Comparison of ENCODE assay signal across 15 cellular contexts in genomic region chr9:94157408-94157801, GRCh38.
DNase-seq lines count a peak whose midpoint lies in the region; ATAC-seq and TF ChIP-seq lines count a peak whose summit lies in the region.
"Had no signal": no experiment of that assay in that cellular context is flagged by ENCODE, and none has a peak within 500 bp of the region (broad histone marks: within the 10 kb centered on the region; RNA-seq: fewer than 3 reads in every experiment).

No MANE protein-coding gene starts in this region.

- H4K20me1 ChIP-seq in osteoblast (ENCODE audit: insufficient read depth, low read length), result no peaks in the 10 kb centered on the region

- H3K27me3 ChIP-seq in left ventricle myocardium inferior (ENCODE audit: low read depth) (no peaks in the 10 kb centered on the region), body of pancreas (no peaks in the 10 kb centered on the region), osteoblast (ENCODE audit: insufficient read depth, low read length) (no peaks in the 10 kb centered on the region), transverse colon (no peaks in the 10 kb centered on the region)

- H3K27ac ChIP-seq in left ventricle myocardium inferior (replicated peaks) (peak overlapping the region; percentile 83), body of pancreas (peak overlapping the region in 3 of 4 donors; percentile 8 to 66 (median 54)), osteoblast (ENCODE audit: low read depth, low read length) (no peak overlapping the region), transverse colon (peak overlapping the region; percentile 27 to 60 (median 58))
- H3K27ac ChIP-seq: prostate gland had no signal

- WGBS in body of pancreas, 2 donors, result 60 to 61% methylated on average over 2 of the region's 2 CpGs
- 45 to 86% methylated on average over 1 to 2 of the region's 2 CpGs for WGBS in transverse colon (ENCODE audit: low coverage in 1 of 2), 2 donors

- intact Hi-C loops in left ventricle myocardium inferior (cut with micrococcal nuclease), result no loop called here
- intact Hi-C loops in Right ventricle myocardium inferior (cut with DNase I), result no loop called here
- intact Hi-C loops in body of pancreas (cut with DNase I), result no loop called here
- intact Hi-C loops in transverse colon (cut with DNase I; ENCODE audit: low total_unique reads), result no loop called here

- DNase-seq in left ventricle myocardium inferior (no peak), Right ventricle myocardium inferior (ENCODE audit: missing footprints) (no peak), body of pancreas (no peak), osteoblast (ENCODE audit: insufficient read length, low spot score, missing footprints) (no peak), transverse colon (no peak), GM13976 (ENCODE audit: low spot score) (no peak), inferior parietal cortex (ENCODE audit: extremely low spot score) (no peak)
- DNase-seq: activated CD4-positive, alpha-beta memory T cell treated with anti-CD3 and anti-CD28 coated beads, Interleukin-2, amount 10 ng/mL, durations not matched to agents 7 days and 5 days; activated T-cell treated with anti-CD3 and anti-CD28 coated beads, Interleukin-2, amount 50 U/mL, for 4 hours; CD8-positive, alpha-beta memory T cell; naive B cell; NCI-H1694; stimulated activated naive CD4-positive, alpha-beta T cell had no signal

- ATAC-seq in Right ventricle myocardium inferior (no peak), body of pancreas (no peak), HG03280 (IDR thresholded peaks at IDR 0.05; ENCODE audit: unreplicated experiment) (no peak)
- ATAC-seq: activated T-cell treated with anti-CD3 and anti-CD28 coated beads, Interleukin-2, amount 50 U/mL, for 4 hours had no signal

- TF ChIP-seq POLR2A in body of pancreas (IDR thresholded peaks at IDR 0.05) (no peak), transverse colon (IDR thresholded peaks at IDR 0.05) (no peak)

- H3K4me3 ChIP-seq in left ventricle myocardium inferior (no peak overlapping the region), body of pancreas (no peak overlapping the region), osteoblast (ENCODE audit: insufficient read depth, low read length) (no peak overlapping the region), transverse colon (no peak overlapping the region)
- H3K4me3 ChIP-seq: prostate gland had no signal

- TF ChIP-seq EP300 in transverse colon (IDR thresholded peaks at IDR 0.05; ENCODE audit: low read depth), result no peak

- TF ChIP-seq CTCF in left ventricle myocardium inferior (IDR thresholded peaks at IDR 0.05; ENCODE audit: borderline replicate concordance) (no peak), body of pancreas (IDR thresholded peaks at IDR 0.05) (no peak), osteoblast (IDR thresholded peaks at IDR 0.05; ENCODE audit: extremely low read depth, low read depth, low read length) (no peak), transverse colon (IDR thresholded peaks at IDR 0.05) (no peak), GM13976 (IDR thresholded peaks at IDR 0.05; ENCODE audit: borderline replicate concordance, control extremely low read depth, extremely low read depth, insufficient read depth, missing control alignments) (no peak)

- H3K9me3 ChIP-seq in left ventricle myocardium inferior (replicated peaks), result peaks cover 6% of the 10 kb centered on the region
- H3K9me3 ChIP-seq in body of pancreas, result no peaks in the 10 kb centered on the region
- H3K9me3 ChIP-seq in osteoblast (ENCODE audit: low read depth, low read length), result no peaks in the 10 kb centered on the region
- H3K9me3 ChIP-seq in transverse colon, result no peaks in the 10 kb centered on the region
- H3K9me3 ChIP-seq: prostate gland had no signal

- no peak overlapping the region for H3K4me2 ChIP-seq in osteoblast (ENCODE audit: insufficient read depth, low read length)

- H3K36me3 ChIP-seq in left ventricle myocardium inferior (no peaks in the 10 kb centered on the region), body of pancreas (replicated peaks in 1 of 2; ENCODE audit: insufficient read depth in 1 of 2, low read depth in 2 of 2) (no peaks in the 10 kb centered on the region), osteoblast (ENCODE audit: insufficient read depth, low read length) (no peaks in the 10 kb centered on the region), transverse colon (no peaks in the 10 kb centered on the region)
- H3K36me3 ChIP-seq: prostate gland had no signal

- H3K4me1 ChIP-seq in left ventricle myocardium inferior, result peaks cover 26% of the 10 kb centered on the region
- peaks cover 10% of the 10 kb centered on the region for H3K4me1 ChIP-seq in body of pancreas
- H3K4me1 ChIP-seq in osteoblast (ENCODE audit: insufficient read depth, low read length), result peaks cover 19% of the 10 kb centered on the region
- H3K4me1 ChIP-seq in transverse colon, result peaks cover 4 to 26% (median 12%) of the 10 kb centered on the region in 4 donors
- H3K4me1 ChIP-seq: prostate gland had no signal

- H2AFZ ChIP-seq in osteoblast (ENCODE audit: low read length), result peak overlapping the region; percentile 84

- no peaks in the 10 kb centered on the region for H3K79me2 ChIP-seq in osteoblast (ENCODE audit: insufficient read depth, low read length)

- in situ Hi-C loops in transverse colon (cut with MboI; ENCODE audit: low pct_ligation_motif_present in 1 of 4, low pct_unique_long_range_greater_than_20kb in 1 of 4, low sequenced_read_pairs in 3 of 4), result no loop called here
- in situ Hi-C loops in GM13976 (cut with MboI; ENCODE audit: low sequenced_read_pairs, unreplicated experiment), result no loop called here
